Comparison of ENCODE assay signal across 8 cellular contexts in the genomic region with DNA sequence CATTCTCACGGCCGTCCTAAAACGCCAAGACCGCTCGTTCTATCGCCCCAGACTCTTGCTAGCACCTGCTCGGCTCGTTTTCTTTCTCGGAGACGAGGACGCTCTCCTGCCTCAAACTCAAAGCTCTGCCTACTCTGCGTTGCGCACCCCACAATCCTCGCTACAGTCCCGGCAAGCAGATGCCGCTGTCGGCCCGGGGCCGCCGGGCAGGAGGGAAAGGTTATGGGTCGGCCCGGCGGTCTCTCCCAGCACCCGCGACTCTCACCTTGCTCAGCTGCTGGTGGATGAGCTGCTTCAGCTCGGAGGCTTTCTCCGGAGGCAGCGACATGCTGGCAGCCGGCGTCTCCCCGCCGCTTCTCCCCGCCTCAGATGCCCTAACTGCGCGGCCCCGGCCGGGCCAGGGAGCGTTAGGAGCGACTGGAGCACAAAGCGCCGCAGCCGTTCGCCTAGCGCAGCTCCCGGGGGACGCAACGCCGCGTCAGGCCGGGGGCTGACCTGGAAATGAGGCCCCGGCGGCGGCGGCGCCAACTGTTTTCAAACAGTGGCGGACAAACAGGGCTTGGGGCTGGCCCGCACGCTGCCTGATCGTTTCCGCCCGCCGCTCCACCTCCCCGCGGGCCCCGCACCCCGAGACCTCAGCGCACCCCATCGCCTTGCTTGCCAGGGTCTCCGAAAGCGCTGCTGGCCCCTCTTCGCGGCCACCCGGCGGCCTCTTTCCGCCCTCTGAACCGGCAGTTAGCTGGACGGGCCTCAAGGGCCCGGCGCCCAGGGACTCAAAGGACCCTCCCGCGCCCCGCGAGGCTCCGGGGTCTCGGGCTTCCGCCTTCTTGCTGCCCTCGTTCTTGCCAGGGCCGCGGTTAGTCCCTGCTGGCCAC. TPM values are rescaled to one million over a fixed set of nuclear protein-coding genes. Genes with fewer than 3 reads are reported as not detected.
DNase-seq lines count a peak whose midpoint lies in the region; ATAC-seq and TF ChIP-seq lines count a peak whose summit lies in the region.

A gene with protein sequence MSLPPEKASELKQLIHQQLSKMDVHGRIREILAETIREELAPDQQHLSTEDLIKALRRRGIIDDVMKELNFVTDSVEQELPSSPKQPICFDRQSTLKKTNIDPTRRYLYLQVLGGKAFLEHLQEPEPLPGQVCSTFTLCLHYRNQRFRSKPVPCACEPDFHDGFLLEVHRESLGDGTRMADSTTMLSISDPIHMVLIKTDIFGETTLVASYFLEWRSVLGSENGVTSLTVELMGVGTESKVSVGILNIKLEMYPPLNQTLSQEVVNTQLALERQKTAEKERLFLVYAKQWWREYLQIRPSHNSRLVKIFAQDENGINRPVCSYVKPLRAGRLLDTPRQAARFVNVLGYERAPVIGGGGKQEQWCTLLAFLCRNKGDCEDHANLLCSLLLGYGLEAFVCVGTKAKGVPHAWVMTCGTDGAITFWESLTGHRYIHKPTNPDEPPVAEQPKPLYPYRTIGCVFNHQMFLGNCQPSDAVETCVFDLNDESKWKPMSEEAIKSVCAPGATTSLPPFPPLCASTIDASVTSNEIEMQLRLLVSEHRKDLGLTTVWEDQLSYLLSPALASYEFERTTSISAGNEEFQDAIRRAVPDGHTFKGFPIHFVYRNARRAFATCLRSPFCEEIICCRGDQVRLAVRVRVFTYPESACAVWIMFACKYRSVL (minus strand): TSS at position 503 of the 875 bp plus-strand sequence. CDS start 175 bp downstream, at position 328.
A gene with protein sequence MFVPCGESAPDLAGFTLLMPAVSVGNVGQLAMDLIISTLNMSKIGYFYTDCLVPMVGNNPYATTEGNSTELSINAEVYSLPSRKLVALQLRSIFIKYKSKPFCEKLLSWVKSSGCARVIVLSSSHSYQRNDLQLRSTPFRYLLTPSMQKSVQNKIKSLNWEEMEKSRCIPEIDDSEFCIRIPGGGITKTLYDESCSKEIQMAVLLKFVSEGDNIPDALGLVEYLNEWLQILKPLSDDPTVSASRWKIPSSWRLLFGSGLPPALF (plus strand): TSS at position 822 of the 875 bp plus-strand sequence. CDS start 66 bp downstream, outside the sequence.

- H3K27ac ChIP-seq in left ventricle myocardium inferior (replicated peaks): peak within 1 kb of the TSS; percentile 99
- H3K27ac ChIP-seq in psoas muscle: peak within 1 kb of the TSS; percentile 84

- peaks cover 53% of the 10 kb centered on the region for H3K4me1 ChIP-seq in left ventricle myocardium inferior
- peaks cover 28% of the 10 kb centered on the region for H3K4me1 ChIP-seq in psoas muscle

- no peak for TF ChIP-seq CTCF in GM13976 (IDR thresholded peaks at IDR 0.05; ENCODE audit: borderline replicate concordance, control extremely low read depth, extremely low read depth, insufficient read depth, missing control alignments)
- TF ChIP-seq CTCF in left ventricle myocardium inferior (IDR thresholded peaks at IDR 0.05; ENCODE audit: borderline replicate concordance): no peak
- TF ChIP-seq CTCF in psoas muscle (IDR thresholded peaks at IDR 0.05): no peak

- no peaks in the 10 kb centered on the region for H3K27me3 Mint-ChIP-seq in T-helper 1 cell treated with Interleukin-12 subunit alpha and Interleukin-12 subunit beta and Interleukin-4 antibody, amounts not matched to agents 30 μg/mL and 1 μg/mL, for 36 hours (ENCODE audit: low read depth)

- H3K4me1 Mint-ChIP-seq in T-helper 1 cell treated with Interleukin-12 subunit alpha and Interleukin-12 subunit beta and Interleukin-4 antibody, amounts not matched to agents 30 μg/mL and 1 μg/mL, for 36 hours (ENCODE audit: low read depth): peaks cover 41% of the 10 kb centered on the region

- H3K36me3 ChIP-seq in left ventricle myocardium inferior (peaks cover 25% of the 10 kb centered on the region), psoas muscle (ENCODE audit: insufficient read depth in 1 of 2, low read depth in 1 of 2) (peaks cover 1 to 43% of the 10 kb centered on the region in 2 donors)

- ATAC-seq in HG02763 (IDR thresholded peaks at IDR 0.05; ENCODE audit: unreplicated experiment): peak; percentile 83
- peak; percentile 96 to 97 (median 96) for ATAC-seq in psoas muscle

- peak within 1 kb of the TSS; percentile 97 for H3K27ac Mint-ChIP-seq in T-helper 1 cell treated with Interleukin-12 subunit alpha and Interleukin-12 subunit beta and Interleukin-4 antibody, amounts not matched to agents 30 μg/mL and 1 μg/mL, for 36 hours

- H3K4me3 ChIP-seq in left ventricle myocardium inferior (peak within 1 kb of the TSS; percentile 88), psoas muscle (peak within 1 kb of the TSS; percentile 98)

- H3K4me3 Mint-ChIP-seq in T-helper 1 cell treated with Interleukin-12 subunit alpha and Interleukin-12 subunit beta and Interleukin-4 antibody, amounts not matched to agents 30 μg/mL and 1 μg/mL, for 36 hours: peak within 1 kb of the TSS; percentile 95

- in situ Hi-C loops in GM13976 (cut with MboI; ENCODE audit: low sequenced_read_pairs, unreplicated experiment): no loop called here

- intact Hi-C loops in left ventricle myocardium inferior (cut with micrococcal nuclease) (no loop called here), psoas muscle (cut with DNase I) (no loop called here)

- H3K9me3 ChIP-seq in left ventricle myocardium inferior (replicated peaks) (no peaks in the 10 kb centered on the region), psoas muscle (no peaks in the 10 kb centered on the region)

- H3K27me3 ChIP-seq in left ventricle myocardium inferior (ENCODE audit: low read depth) (no peaks in the 10 kb centered on the region), psoas muscle (ENCODE audit: insufficient read depth in 3 of 3, low read length in 2 of 3) (no peaks in the 10 kb centered on the region)

- no peaks in the 10 kb centered on the region for H3K9me3 Mint-ChIP-seq in T-helper 1 cell treated with Interleukin-12 subunit alpha and Interleukin-12 subunit beta and Interleukin-4 antibody, amounts not matched to agents 30 μg/mL and 1 μg/mL, for 36 hours

- WGBS in psoas muscle, 3 donors: 0% methylated on average over 86 to 89 of the region's 89 CpGs

- H3K36me3 Mint-ChIP-seq in T-helper 1 cell treated with Interleukin-12 subunit alpha and Interleukin-12 subunit beta and Interleukin-4 antibody, amounts not matched to agents 30 μg/mL and 1 μg/mL, for 36 hours (ENCODE audit: low read depth): peaks cover 25% of the 10 kb centered on the region

- DNase-seq in GM13976 (ENCODE audit: low spot score) (peak; percentile 96), NCI-H146 (lab: John Stamatoyannopoulos, UW) (peak; percentile 96), amniotic epithelial cell (ENCODE audit: low read depth) (peak; percentile 82), left ventricle myocardium inferior (peak; percentile 94), psoas muscle (peak; percentile 97 to 98), ureter (ENCODE audit: low spot score) (peak; percentile 81)

RNA-seq across cellular contexts. Expression of the first gene that starts in this region (rescaled TPM):
- total RNA-seq in left ventricle myocardium inferior: 3.7 TPM
- total RNA-seq in psoas muscle: 1 to 10 TPM; 3.9 to 5.7 (median 4.3) TPM
- 1 to 10 TPM; 2.3 to 6.4 (median 2.4) TPM for polyA plus RNA-seq in psoas muscle
- 7.9 TPM for total RNA-seq in ureter

RNA-seq across cellular contexts. Expression of the second gene that starts in this region (rescaled TPM):
- total RNA-seq in left ventricle myocardium inferior: 39.5 TPM
- total RNA-seq in psoas muscle: 10 to 100 TPM; 32.9 to 53.8 (median 52.5) TPM
- 10 to 100 TPM; 63.5 to 67.7 (median 67.0) TPM for polyA plus RNA-seq in psoas muscle
- 70.8 TPM for total RNA-seq in ureter

Comparison
In these comparisons a context has a peak if more than half of its experiments do, and no peak if none do; other contexts are left out.
1. Peak in every context shown above with its lines: DNase-seq, ATAC-seq, H3K4me3 ChIP-seq and H3K27ac ChIP-seq.